1 cellular context compared by ENCODE assay signal in the genomic region with DNA sequence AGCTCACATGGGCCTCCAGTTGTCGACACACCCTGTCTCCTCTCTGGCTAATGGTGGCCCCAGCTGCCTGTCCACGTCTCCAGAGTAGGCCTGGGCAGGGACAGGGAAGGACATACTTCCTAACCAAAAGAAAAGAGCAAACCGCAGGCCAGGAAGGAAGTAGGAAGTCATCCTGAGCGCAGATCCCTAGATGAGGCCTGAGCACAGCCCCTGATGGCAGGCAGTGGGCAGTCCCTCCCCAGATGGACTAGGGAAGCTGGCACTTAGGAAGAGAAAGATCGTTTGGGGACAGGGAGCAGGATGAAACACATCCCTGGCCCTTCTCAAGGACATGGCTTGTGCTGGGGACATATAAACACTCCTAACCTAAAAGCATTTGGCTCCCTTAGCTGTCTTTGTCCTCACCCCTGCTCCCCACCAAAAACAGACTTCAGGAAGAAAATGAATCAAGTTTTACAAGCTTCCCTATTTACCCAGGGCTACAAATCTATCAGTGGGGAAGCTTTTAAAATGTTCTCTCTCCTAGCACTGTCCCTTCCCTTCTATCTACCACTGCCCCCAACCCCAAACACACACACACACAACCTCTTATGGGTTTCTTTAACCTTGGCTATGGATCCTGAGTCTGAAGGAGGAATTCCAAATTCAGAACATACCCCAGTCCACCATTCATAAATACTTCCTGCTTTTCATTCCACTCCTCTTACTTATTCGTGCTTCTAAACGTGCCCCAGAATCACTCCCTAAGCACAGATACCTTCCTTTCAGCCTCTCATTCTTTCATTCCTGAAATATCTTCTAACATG.
TF ChIP-seq lines count a peak whose summit lies in the region.

No MANE protein-coding gene starts in this region.

TF ChIP-seq in K562, 482 proteins besides CTCF, POLR2A, EP300 and RAD21 (continued from another document):
- TF ChIP-seq, protein P1, sequence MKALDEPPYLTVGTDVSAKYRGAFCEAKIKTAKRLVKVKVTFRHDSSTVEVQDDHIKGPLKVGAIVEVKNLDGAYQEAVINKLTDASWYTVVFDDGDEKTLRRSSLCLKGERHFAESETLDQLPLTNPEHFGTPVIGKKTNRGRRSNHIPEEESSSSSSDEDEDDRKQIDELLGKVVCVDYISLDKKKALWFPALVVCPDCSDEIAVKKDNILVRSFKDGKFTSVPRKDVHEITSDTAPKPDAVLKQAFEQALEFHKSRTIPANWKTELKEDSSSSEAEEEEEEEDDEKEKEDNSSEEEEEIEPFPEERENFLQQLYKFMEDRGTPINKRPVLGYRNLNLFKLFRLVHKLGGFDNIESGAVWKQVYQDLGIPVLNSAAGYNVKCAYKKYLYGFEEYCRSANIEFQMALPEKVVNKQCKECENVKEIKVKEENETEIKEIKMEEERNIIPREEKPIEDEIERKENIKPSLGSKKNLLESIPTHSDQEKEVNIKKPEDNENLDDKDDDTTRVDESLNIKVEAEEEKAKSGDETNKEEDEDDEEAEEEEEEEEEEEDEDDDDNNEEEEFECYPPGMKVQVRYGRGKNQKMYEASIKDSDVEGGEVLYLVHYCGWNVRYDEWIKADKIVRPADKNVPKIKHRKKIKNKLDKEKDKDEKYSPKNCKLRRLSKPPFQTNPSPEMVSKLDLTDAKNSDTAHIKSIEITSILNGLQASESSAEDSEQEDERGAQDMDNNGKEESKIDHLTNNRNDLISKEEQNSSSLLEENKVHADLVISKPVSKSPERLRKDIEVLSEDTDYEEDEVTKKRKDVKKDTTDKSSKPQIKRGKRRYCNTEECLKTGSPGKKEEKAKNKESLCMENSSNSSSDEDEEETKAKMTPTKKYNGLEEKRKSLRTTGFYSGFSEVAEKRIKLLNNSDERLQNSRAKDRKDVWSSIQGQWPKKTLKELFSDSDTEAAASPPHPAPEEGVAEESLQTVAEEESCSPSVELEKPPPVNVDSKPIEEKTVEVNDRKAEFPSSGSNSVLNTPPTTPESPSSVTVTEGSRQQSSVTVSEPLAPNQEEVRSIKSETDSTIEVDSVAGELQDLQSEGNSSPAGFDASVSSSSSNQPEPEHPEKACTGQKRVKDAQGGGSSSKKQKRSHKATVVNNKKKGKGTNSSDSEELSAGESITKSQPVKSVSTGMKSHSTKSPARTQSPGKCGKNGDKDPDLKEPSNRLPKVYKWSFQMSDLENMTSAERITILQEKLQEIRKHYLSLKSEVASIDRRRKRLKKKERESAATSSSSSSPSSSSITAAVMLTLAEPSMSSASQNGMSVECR (CRISPR knock-in tag; IDR thresholded peaks at IDR 0.05): no peak
- 0 out of 2 replicates have a peak, but pooled peaks have one; percentile 6 for TF ChIP-seq ARID2 (IDR thresholded peaks at IDR 0.05)
- TF ChIP-seq, protein P2, sequence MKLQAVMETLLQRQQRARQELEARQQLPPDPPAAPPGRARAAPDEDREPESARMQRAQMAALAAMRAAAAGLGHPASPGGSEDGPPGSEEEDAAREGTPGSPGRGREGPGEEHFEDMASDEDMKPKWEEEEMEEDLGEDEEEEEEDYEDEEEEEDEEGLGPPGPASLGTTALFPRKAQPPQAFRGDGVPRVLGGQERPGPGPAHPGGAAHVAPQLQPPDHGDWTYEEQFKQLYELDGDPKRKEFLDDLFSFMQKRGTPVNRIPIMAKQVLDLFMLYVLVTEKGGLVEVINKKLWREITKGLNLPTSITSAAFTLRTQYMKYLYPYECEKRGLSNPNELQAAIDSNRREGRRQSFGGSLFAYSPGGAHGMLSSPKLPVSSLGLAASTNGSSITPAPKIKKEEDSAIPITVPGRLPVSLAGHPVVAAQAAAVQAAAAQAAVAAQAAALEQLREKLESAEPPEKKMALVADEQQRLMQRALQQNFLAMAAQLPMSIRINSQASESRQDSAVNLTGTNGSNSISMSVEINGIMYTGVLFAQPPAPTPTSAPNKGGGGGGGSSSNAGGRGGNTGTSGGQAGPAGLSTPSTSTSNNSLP (IDR thresholded peaks at IDR 0.05; ENCODE audit: borderline replicate concordance, low read depth, low read length): no peak
